In genomic region chr20:8535403-8536003, GRCh38 we compare ENCODE assay signal across 8 cellular contexts.
DNase-seq lines count a peak whose midpoint lies in the region; ATAC-seq, FAIRE-seq and TF ChIP-seq lines count a peak whose summit lies in the region.
"Had no signal": no experiment of that assay in that cellular context is flagged by ENCODE, and none has a peak within 500 bp of the region (broad histone marks: within the 10 kb centered on the region; RNA-seq: fewer than 3 reads in every experiment).

No MANE protein-coding gene starts in this region.

- intact Hi-C loops in HCT116 (cut with micrococcal nuclease) (loop anchor here (10.0 kb wide), 1 partner anchor 401 kb away; the partner anchor contains the start of gene PLCB1), left lung (cut with DNase I) (no loop called here)
- intact Hi-C loops in CD4-positive, alpha-beta memory T cell (cut with micrococcal nuclease): loop anchor here (5.0 kb wide), 1 partner anchor 493 kb away; no protein-coding TSS in a partner anchor

- TF ChIP-seq RAD21 in HCT116 (IDR thresholded peaks at IDR 0.05; ENCODE audit: low read depth): no peak
- peak; percentile 54 for TF ChIP-seq RAD21 in SK-N-SH (IDR thresholded peaks at IDR 0.05; ENCODE audit: low read length)

- DNase-seq in Daoy (ENCODE audit: low read depth) (peak; percentile 13), HCT116 (ENCODE audit: low read depth, low spot score) (no peak), SK-N-SH (peak; percentile 30), left lung (no peak), OCI-M2 (lab: John Stamatoyannopoulos, UW; ENCODE audit: unreplicated experiment) (no peak), frontal cortex (ENCODE audit: low spot score in 2 of 2) (no peak)
- DNase-seq in CD4-positive, alpha-beta memory T cell: no peak
- DNase-seq: activated CD4-positive, alpha-beta memory T cell treated with anti-CD3 and anti-CD28 coated beads for 36 hours had no signal

- no peak for FAIRE-seq in frontal cortex (lab: Jason Lieb, UNC)

- peaks cover 0 to 3% (median 0%) of the 10 kb centered on the region in 8 donors for H3K9me3 Mint-ChIP-seq in CD4-positive, alpha-beta memory T cell
- H3K9me3 Mint-ChIP-seq: activated CD4-positive, alpha-beta memory T cell treated with anti-CD3 and anti-CD28 coated beads for 36 hours had no signal

- H3K9me2 ChIP-seq in HCT116 (ENCODE audit: insufficient read depth): no peaks in the 10 kb centered on the region
- no peaks in the 10 kb centered on the region for H3K9me2 ChIP-seq in SK-N-SH

- H3K27me3 ChIP-seq in HCT116 (ENCODE audit: insufficient read depth, low read length) (no peaks in the 10 kb centered on the region), SK-N-SH (ENCODE audit: insufficient read depth) (no peaks in the 10 kb centered on the region), left lung (no peaks in the 10 kb centered on the region)
- H3K27me3 ChIP-seq in CD4-positive, alpha-beta memory T cell (ENCODE audit: insufficient read depth, low read length): no peaks in the 10 kb centered on the region

- CTCF ChIA-PET in HCT116 (lab: Charles Lee): interaction anchor here (0.9 to 1.5 kb wide), 4 partner anchors 15 to 599 kb away, joined by 3 to 6 read pairs (median 4); no protein-coding TSS in a partner anchor
- CTCF ChIA-PET in SK-N-SH (lab: Yijun Ruan, JAX): interaction anchor here (0.6 to 5.3 kb wide), 18 partner anchors 8 to 599 kb away, joined by 3 to 37 read pairs (median 3); no protein-coding TSS in a partner anchor
- CTCF ChIA-PET in CD4-positive, alpha-beta memory T cell (lab: Charles Lee; ENCODE audit: partially characterized antibody): interaction anchor here (0.7 to 1.4 kb wide), 2 partner anchors 11 to 492 kb away, joined by 3 read pairs; no protein-coding TSS in a partner anchor

- ATAC-seq in HCT116 (peak; percentile 62), left lung (no peak)

- H3K4me1 Mint-ChIP-seq in CD4-positive, alpha-beta memory T cell: no peaks in the 10 kb centered on the region

- H3K4me2 ChIP-seq in HCT116 (ENCODE audit: low read length) (no peak overlapping the region), SK-N-SH (no peak overlapping the region)

- H3K4me3 ChIP-seq in HCT116 (replicated peaks in 1 of 2; ENCODE audit: low read depth in 1 of 2, low read length in 2 of 2) (no peak overlapping the region), SK-N-SH (ENCODE audit: low read depth in 2 of 2, low read length in 1 of 2) (no peak overlapping the region; a peak in 1 of 4 replicates), left lung (no peak overlapping the region)
- H3K4me3 ChIP-seq in CD4-positive, alpha-beta memory T cell (ENCODE audit: low read length in 2 of 2): no peak overlapping the region

- 85% methylated on average over 3 of the region's 3 CpGs for WGBS in SK-N-SH (ENCODE audit: low lambda C conversion rate)

- TF ChIP-seq CTCF in HCT116 (IDR thresholded peaks at IDR 0.05 in 2 of 3, conservative IDR thresholded peaks at IDR 0.05 in 1 of 3; ENCODE audit: borderline replicate concordance in 1 of 3, insufficient read depth in 1 of 3, low read depth in 2 of 3, low read length in 2 of 3) (peak in 2 of 3 experiments; percentile 55 to 66; a peak in 4 of 6 replicates), SK-N-SH (IDR thresholded peaks at IDR 0.05) (peak; percentile 65), left lung (IDR thresholded peaks at IDR 0.05) (peak; percentile 18 to 19)

- no peak for TF ChIP-seq EP300 in SK-N-SH (IDR thresholded peaks at IDR 0.05; ENCODE audit: borderline replicate concordance in 1 of 2, low read depth in 1 of 2, low read length in 1 of 2)

- H3K79me2 ChIP-seq in HCT116 (ENCODE audit: insufficient read depth, low read length) (no peaks in the 10 kb centered on the region), SK-N-SH (ENCODE audit: insufficient read depth) (peaks cover 16% of the 10 kb centered on the region)

- BruUV-seq in HCT116 (replicated peaks; lab: Mats Ljungman, UMichigan): no TSS peak

- H4K20me1 ChIP-seq in HCT116 (ENCODE audit: insufficient read depth) (no peaks in the 10 kb centered on the region), SK-N-SH (ENCODE audit: insufficient read depth) (no peaks in the 10 kb centered on the region)

- H3K4me1 ChIP-seq in HCT116 (ENCODE audit: control insufficient read depth in 1 of 2, insufficient read depth in 2 of 2, low read length in 2 of 2) (no peaks in the 10 kb centered on the region; a peak in 1 of 4 replicates), SK-N-SH (ENCODE audit: control insufficient read depth in 1 of 2, insufficient read depth in 2 of 2, low read depth in 1 of 2, low read length in 1 of 2) (peaks cover 5% of the 10 kb centered on the region in 2 experiments; a peak in 3 of 4 replicates), left lung (no peaks in the 10 kb centered on the region)
- no peaks in the 10 kb centered on the region for H3K4me1 ChIP-seq in CD4-positive, alpha-beta memory T cell (ENCODE audit: insufficient read depth, low read length)

- H3K27me3 Mint-ChIP-seq in CD4-positive, alpha-beta memory T cell: no peaks in the 10 kb centered on the region
- H3K27me3 Mint-ChIP-seq: activated CD4-positive, alpha-beta memory T cell treated with anti-CD3 and anti-CD28 coated beads for 36 hours had no signal

- no peak overlapping the region for H3K4me3 Mint-ChIP-seq in CD4-positive, alpha-beta memory T cell
- H3K4me3 Mint-ChIP-seq: activated CD4-positive, alpha-beta memory T cell treated with anti-CD3 and anti-CD28 coated beads for 36 hours had no signal

- H3K36me3 ChIP-seq in HCT116 (ENCODE audit: control insufficient read depth in 1 of 2, insufficient read depth in 2 of 2, low read length in 2 of 2) (no peaks in the 10 kb centered on the region), SK-N-SH (replicated peaks in 1 of 2; ENCODE audit: control insufficient read depth in 1 of 2, insufficient read depth in 2 of 2, low read length in 1 of 2) (peaks cover 0 to 4% of the 10 kb centered on the region in 2 experiments), left lung (no peaks in the 10 kb centered on the region)
- no peaks in the 10 kb centered on the region for H3K36me3 ChIP-seq in CD4-positive, alpha-beta memory T cell (ENCODE audit: insufficient read depth, low read length)

- no peak for TF ChIP-seq POLR2A in HCT116 (IDR thresholded peaks at IDR 0.05; ENCODE audit: borderline replicate concordance, extremely low read depth, insufficient read depth, insufficient read length)

- no peaks in the 10 kb centered on the region for H3K36me3 Mint-ChIP-seq in CD4-positive, alpha-beta memory T cell
- H3K36me3 Mint-ChIP-seq: activated CD4-positive, alpha-beta memory T cell treated with anti-CD3 and anti-CD28 coated beads for 36 hours had no signal

- H3K27ac ChIP-seq in HCT116 (ENCODE audit: low read depth, low read length) (no peak overlapping the region), SK-N-SH (ENCODE audit: low read depth in 2 of 2, low read length in 1 of 2) (no peak overlapping the region), left lung (no peak overlapping the region)
- no peak overlapping the region for H3K27ac ChIP-seq in CD4-positive, alpha-beta memory T cell (ENCODE audit: low read depth, low read length)

- H3K27ac Mint-ChIP-seq in CD4-positive, alpha-beta memory T cell: no peak overlapping the region
- H3K27ac Mint-ChIP-seq: activated CD4-positive, alpha-beta memory T cell treated with anti-CD3 and anti-CD28 coated beads for 36 hours had no signal

- RAD21 ChIA-PET in HCT116 (lab: Charles Lee; ENCODE audit: low non-redundant PET in 1 of 2, low total read pairs in 2 of 2, uncharacterized antibody in 2 of 2, unreplicated experiment in 2 of 2): no interaction called here

- POLR2A ChIA-PET in HCT116 (lab: Charles Lee): no interaction called here
- POLR2A ChIA-PET in SK-N-SH (lab: Yijun Ruan, JAX): no interaction called here
- POLR2A ChIA-PET in CD4-positive, alpha-beta memory T cell (lab: Charles Lee; ENCODE audit: partially characterized antibody): no interaction called here

- H2AFZ ChIP-seq in HCT116 (ENCODE audit: low read depth, low read length, poor library complexity, severe bottlenecking) (no peak overlapping the region), SK-N-SH (ENCODE audit: low read depth) (no peak overlapping the region)

- H3K9me3 ChIP-seq in HCT116 (ENCODE audit: control insufficient read depth in 1 of 2, insufficient read depth in 1 of 2, low read depth in 1 of 2, low read length in 2 of 2) (no peaks in the 10 kb centered on the region), SK-N-SH (no peaks in the 10 kb centered on the region), left lung (no peaks in the 10 kb centered on the region)
- no peaks in the 10 kb centered on the region for H3K9me3 ChIP-seq in CD4-positive, alpha-beta memory T cell (ENCODE audit: control insufficient read depth in 1 of 2, low read length in 2 of 2)

- H3F3A ChIP-seq in SK-N-SH (replicated peaks; ENCODE audit: insufficient read depth): peaks cover 4% of the 10 kb centered on the region

- H3K9ac ChIP-seq in HCT116 (ENCODE audit: low read length) (no peak overlapping the region), SK-N-SH (no peak overlapping the region)

TF ChIP-seq in HCT116, 20 proteins besides CTCF, POLR2A, EP300 and RAD21 (continues in another document):
- TF ChIP-seq POLR2AphosphoS5 (IDR thresholded peaks at IDR 0.05; ENCODE audit: low read depth, low read length) (no peak), CEBPB (IDR thresholded peaks at IDR 0.05; ENCODE audit: low read depth) (no peak), SRF (IDR thresholded peaks at IDR 0.05; ENCODE audit: low read depth) (no peak), ZFX (IDR thresholded peaks at IDR 0.05) (no peak), ELF1 (IDR thresholded peaks at IDR 0.05; ENCODE audit: borderline replicate concordance, low read depth) (no peak), TCF7L2 (IDR thresholded peaks at IDR 0.05; ENCODE audit: borderline replicate concordance, extremely low read depth, insufficient read depth, insufficient read length) (no peak), SIN3A (IDR thresholded peaks at IDR 0.05; ENCODE audit: low read depth) (no peak), MAX (IDR thresholded peaks at IDR 0.05) (no peak)

TF ChIP-seq in SK-N-SH, 30 proteins besides CTCF, POLR2A, EP300 and RAD21:
- TF ChIP-seq SMC3 (IDR thresholded peaks at IDR 0.05; ENCODE audit: low read depth, low read length) (peak; percentile 57), FOSL2 (IDR thresholded peaks at IDR 0.05; ENCODE audit: borderline replicate concordance, low read depth) (no peak)

Comparison
In these comparisons a context has a peak if more than half of its experiments do, and no peak if none do; other contexts are left out.
1. DNase-seq: peak in Daoy (single experiment) and SK-N-SH (single experiment); none in HCT116 (single experiment), left lung (0 of 2), CD4-positive, alpha-beta memory T cell (0 of 5), OCI-M2 (single experiment) and frontal cortex (0 of 2).
2. intact Hi-C loops: an anchor here in HCT116 (10.0 kb wide) and CD4-positive, alpha-beta memory T cell (5.0 kb wide); none called in left lung.
3. Peak in every context shown above with its lines, with median percentiles within 50 percentile points of each other: CTCF ChIP-seq.